Comparison of ENCODE assay signal across 13 cellular contexts in the genomic region with DNA sequence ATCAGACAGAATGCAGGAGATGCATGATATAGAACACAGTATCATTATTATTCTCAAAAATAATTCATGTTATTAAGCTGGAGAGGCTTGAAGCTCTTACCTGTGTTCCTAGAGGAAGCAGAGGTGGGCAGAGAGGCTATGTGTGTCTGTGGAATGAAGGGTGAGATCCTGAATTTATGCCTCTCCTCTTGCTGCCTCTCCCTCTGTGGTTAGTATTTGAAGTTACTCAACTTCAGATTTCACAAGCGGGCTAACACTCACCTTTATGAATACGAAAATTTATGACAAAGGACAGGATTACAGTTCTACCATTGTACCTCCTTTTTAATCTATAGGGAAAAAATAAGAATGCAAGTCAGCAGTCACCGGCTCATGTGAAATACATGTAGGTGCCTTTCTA. TPM values are rescaled to one million over a fixed set of nuclear protein-coding genes. Genes with fewer than 3 reads are reported as not detected.
A peak's percentile ranks its signal among the peaks of the same experiment; 100 is the strongest.
DNase-seq lines count a peak whose midpoint lies in the region; ATAC-seq and TF ChIP-seq lines count a peak whose summit lies in the region.
"Not testable (repeated sequence)": the region's sequence is repeated elsewhere in the genome, so short reads cannot be mapped to it uniquely, and the experiment has no call there.
"Had no signal": no experiment of that assay in that cellular context is flagged by ENCODE, and none has a peak within 500 bp of the region (broad histone marks: within the 10 kb centered on the region; RNA-seq: fewer than 3 reads in every experiment).

TSS of gene SERPINB3 (minus strand) at position 148 of the 400 bp plus-strand sequence. CDS start 677 bp downstream, outside the sequence.

- not testable (repeated sequence) for H3K27me3 ChIP-seq in HUES48 (ENCODE audit: control insufficient read depth, insufficient read depth, low read length); thymus (ENCODE audit: control insufficient read depth, insufficient read depth)

- not testable (repeated sequence) for ATAC-seq in WTC11; central memory CD8-positive, alpha-beta T cell (replicated peaks; ENCODE audit: extremely low read depth, poor library complexity, severe bottlenecking)
- ATAC-seq in esophagus mucosa = peak; percentile 86

- peak within 1 kb of the TSS; percentile 87 for H3K27ac Mint-ChIP-seq in WTC11
- peak within 1 kb of the TSS; percentile 50 for H3K27ac Mint-ChIP-seq in central memory CD8-positive, alpha-beta T cell (ENCODE audit: low read depth)

- H3K36me3 Mint-ChIP-seq in WTC11 = peaks cover 30% of the 10 kb centered on the region
- H3K36me3 Mint-ChIP-seq in central memory CD8-positive, alpha-beta T cell (ENCODE audit: insufficient read depth) = not testable (repeated sequence)

- CTCF ChIA-PET in WTC11 (lab: Charles Lee) = not testable (repeated sequence)

- POLR2A ChIA-PET in WTC11 (lab: Charles Lee) = not testable (repeated sequence)

- H3K9me3 ChIP-seq in HUES48 (ENCODE audit: control insufficient read depth, insufficient read depth, low read length); thymus (ENCODE audit: control insufficient read depth): not testable (repeated sequence)

- not testable (repeated sequence) for H3K9ac ChIP-seq in HUES48 (ENCODE audit: low read depth, low read length)

- not testable (repeated sequence) for TF ChIP-seq POLR2A in lower leg skin (IDR thresholded peaks at IDR 0.05)

- not testable (repeated sequence) for H3K4me3 Mint-ChIP-seq in WTC11; central memory CD8-positive, alpha-beta T cell

- DNase-seq in WTC11 (ENCODE audit: low spot score); central memory CD8-positive, alpha-beta T cell (ENCODE audit: low spot score in 2 of 2); lower leg skin (ENCODE audit: low spot score in 2 of 2): not testable (repeated sequence)

- WGBS in lower leg skin, 2 donors = 66 to 68% methylated on average over 2 to 3 of the region's 3 CpGs
- WGBS in thymus = 85% methylated on average over 2 of the region's 3 CpGs

- H3K27me3 Mint-ChIP-seq in WTC11 (ENCODE audit: low read depth); central memory CD8-positive, alpha-beta T cell: not testable (repeated sequence)

- peak within 1 kb of the TSS; percentile 42 for H3K27ac ChIP-seq in HUES48 (ENCODE audit: low read depth, low read length)
- not testable (repeated sequence) for H3K27ac ChIP-seq in thymus (ENCODE audit: low read depth)

- peaks cover 39% of the 10 kb centered on the region for H3K9me3 Mint-ChIP-seq in WTC11
- not testable (repeated sequence) for H3K9me3 Mint-ChIP-seq in central memory CD8-positive, alpha-beta T cell

- intact Hi-C loops in lower leg skin (cut with DNase I; ENCODE audit: low total_unique reads) = not testable (repeated sequence)

- H3K4me1 Mint-ChIP-seq in WTC11 = peaks cover 11% of the 10 kb centered on the region
- H3K4me1 Mint-ChIP-seq in central memory CD8-positive, alpha-beta T cell = not testable (repeated sequence)

- H3K36me3 ChIP-seq in HUES48 (ENCODE audit: control insufficient read depth, insufficient read depth, low read length); thymus (ENCODE audit: control insufficient read depth, insufficient read depth): not testable (repeated sequence)

- not testable (repeated sequence) for H3K4me3 ChIP-seq in HUES48 (ENCODE audit: low read depth, low read length); lower leg skin (ENCODE audit: low read depth, poor library complexity, severe bottlenecking); thymus (ENCODE audit: low read length)

- not testable (repeated sequence) for TF ChIP-seq CTCF in WTC11 (IDR thresholded peaks at IDR 0.05); lower leg skin (IDR thresholded peaks at IDR 0.05)

- H3K4me1 ChIP-seq in HUES48 (ENCODE audit: control insufficient read depth, insufficient read depth, low read length); thymus (ENCODE audit: control insufficient read depth, insufficient read depth, low read length): not testable (repeated sequence)

RNA-seq across cellular contexts. Expression of gene SERPINB3, which starts in this region (rescaled TPM):
- total RNA-seq in WTC11 (2021) (0.11 to 0.22 TPM in 2 of 3 replicates, not detected in the other), esophagus mucosa (879 TPM), lower leg skin (10 to 100 TPM in 3 of 4 donors, 1 to 10 TPM in 1; 7.3 to 66.5 (median 15.8) TPM)
- polyA plus RNA-seq in thymus = 47.5 TPM
- total RNA-seq: CD4-positive, CD25-positive, alpha-beta regulatory T cell; CD8-positive, alpha-beta memory T cell; G401; GM12878; H4; HT-29; IMR-90 had no signal
- polyA plus RNA-seq: CD4-positive, CD25-positive, alpha-beta regulatory T cell; CD8-positive, alpha-beta memory T cell; GM12878; IMR-90 had no signal

Comparison
In these comparisons a context has a peak if more than half of its experiments do, and no peak if none do; other contexts are left out.
1. RNA of gene SERPINB3 (total RNA-seq): 879 TPM in esophagus mucosa (single experiment); 7.3 to 66.5 TPM in lower leg skin and 0.11 to 0.22 TPM in WTC11; every median in the first group is over 10 times any median in the second.